In genomic region chr12:117049295-117049694, GRCh38 we compare ENCODE assay signal across 1 cellular context.
TF ChIP-seq lines count a peak whose summit lies in the region.

No MANE protein-coding gene starts in this region.

TF ChIP-seq in HepG2, 621 proteins besides CTCF, POLR2A, EP300 and RAD21:
- no peak for TF ChIP-seq ATF5 (CRISPR knock-in tag; IDR thresholded peaks at IDR 0.05; ENCODE audit: low read depth)
- TF ChIP-seq ZBTB38 (CRISPR knock-in tag; IDR thresholded peaks at IDR 0.05), result peak; percentile 17; the same call in 1 of the 2 replicates
TF ChIP-seq in HepG2: peak in this region for 1.
